In the genomic region with DNA sequence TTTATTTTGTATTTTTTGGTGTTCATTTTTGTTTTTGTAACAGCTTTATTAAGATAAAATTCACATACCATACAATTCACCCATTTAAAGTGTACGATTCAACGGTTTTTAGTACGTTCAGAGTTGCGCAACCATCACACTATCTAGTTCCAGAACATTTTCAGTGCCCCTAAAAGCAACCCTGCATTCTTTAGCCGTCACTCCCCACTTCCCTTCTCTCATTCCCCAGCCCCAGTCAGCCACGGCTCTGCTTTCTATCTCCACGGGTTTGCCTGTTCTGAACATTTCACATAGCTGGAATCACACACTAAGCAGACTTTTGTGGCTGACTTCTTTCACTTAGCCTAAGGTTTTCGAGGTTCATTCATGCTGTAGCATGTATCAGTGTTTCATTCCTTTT, we compare ENCODE assay signal across 17 cellular contexts.
DNase-seq lines count a peak whose midpoint lies in the region; ATAC-seq and TF ChIP-seq lines count a peak whose summit lies in the region.
"Had no signal": no experiment of that assay in that cellular context is flagged by ENCODE, and none has a peak within 500 bp of the region (broad histone marks: within the 10 kb centered on the region; RNA-seq: fewer than 3 reads in every experiment).

No MANE protein-coding gene starts in this region.

- H3K4me3 ChIP-seq in cardiac fibroblast (replicated peaks in 1 of 2; ENCODE audit: low read depth in 2 of 2, low read length in 2 of 2) (no peak overlapping the region), skeletal muscle cell (ENCODE audit: low read depth, low read length) (peak overlapping the region; percentile 23)
- H3K4me3 ChIP-seq: SJCRH30 had no signal

- ATAC-seq in GM21737 (IDR thresholded peaks at IDR 0.05; ENCODE audit: unreplicated experiment), result no peak
- ATAC-seq: esophagus mucosa; naive thymus-derived CD8-positive, alpha-beta T cell had no signal

- no peak for TF ChIP-seq CTCF in cardiac fibroblast (IDR thresholded peaks at IDR 0.05; ENCODE audit: low read depth, low read length)

- peak; percentile 50 for DNase-seq in ELF-1 (ENCODE audit: low read depth, low spot score)
- DNase-seq in cardiac fibroblast (ENCODE audit: low read depth in 2 of 2), result peak; percentile 20 to 97
- peak; percentile 47 for DNase-seq in kidney glomerular epithelial cell (lab: John Stamatoyannopoulos, UW)
- DNase-seq in skeletal muscle cell (ENCODE audit: low read depth), result peak; percentile 69
- DNase-seq in UCSD-AML1 (lab: John Stamatoyannopoulos, UW; ENCODE audit: unreplicated experiment), result no peak
- DNase-seq in NCI-H2029 treated with DMSO at 0.1 percent for 48 hours (lab: John Stamatoyannopoulos, UW), result no peak
- no peak for DNase-seq in NCI-H1105 (lab: John Stamatoyannopoulos, UW)
- DNase-seq: activated CD8-positive, alpha-beta memory T cell treated with anti-CD3 and anti-CD28 coated beads for 24 hours; activated naive CD4-positive, alpha-beta T cell treated with Interleukin-2 at 50 U/mL for 16 hours; central memory CD4-positive, alpha-beta T cell; naive thymus-derived CD8-positive, alpha-beta T cell; NCI-H1694 treated with DMSO at 0.1 percent for 48 hours; NCI-H774; SJCRH30; upper lobe of left lung had no signal

Comparison
In these comparisons a context has a peak if more than half of its experiments do, and no peak if none do; other contexts are left out.
1. DNase-seq: peak in ELF-1 (single experiment), cardiac fibroblast (2 of 2), kidney glomerular epithelial cell (single experiment) and skeletal muscle cell (single experiment); none in UCSD-AML1 (single experiment), NCI-H2029 treated with DMSO at 0.1 percent for 48 hours (single experiment) and NCI-H1105 (single experiment).